In the genomic region with DNA sequence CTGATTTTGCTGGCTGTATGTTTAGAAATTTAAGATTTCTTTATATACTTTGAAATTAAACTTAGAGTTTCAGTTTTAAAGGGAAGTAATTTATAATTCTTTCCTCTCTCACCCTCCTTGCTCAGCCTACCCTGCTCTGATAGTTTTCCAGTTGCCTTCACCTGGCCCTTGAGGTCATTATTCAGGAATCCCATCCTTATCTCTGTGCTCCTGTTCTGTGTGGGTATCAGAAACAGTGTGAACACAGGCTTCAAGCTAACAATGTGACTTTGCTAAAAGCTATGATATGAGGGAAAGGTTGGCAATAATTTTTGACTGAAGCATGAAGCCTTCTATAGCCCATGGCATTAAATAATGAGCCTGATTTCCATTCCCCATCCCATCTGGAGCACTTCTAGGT, we compare ENCODE assay signal across 30 cellular contexts.
"Had no signal": no experiment of that assay in that cellular context is flagged by ENCODE, and none has a peak within 500 bp of the region (broad histone marks: within the 10 kb centered on the region; RNA-seq: fewer than 3 reads in every experiment).

No MANE protein-coding gene starts in this region.

- FAIRE-seq: islet of Langerhans had no signal

- H3K9me3 ChIP-seq: lower lobe of right lung, neutrophil, psoas muscle, stomach, testis, thyroid gland, transverse colon, upper lobe of left lung, vagina had no signal

- H3K9ac ChIP-seq: neural progenitor cell, parathyroid adenoma had no signal

- H3K4me1 ChIP-seq: lower lobe of right lung, neural progenitor cell, parathyroid adenoma, psoas muscle, stomach, testis, thyroid gland, transverse colon, upper lobe of left lung, vagina had no signal

- H3K9me3 Mint-ChIP-seq: immature natural killer cell; natural killer cell; neural progenitor cell; stimulated activated naive B cell treated with anti-CD40 and anti-IgM and Interleukin-4, amounts not matched to agents 10 μg/mL and 1 μg/mL and 100 μg/mL, for 72 hours had no signal

- H3K27ac Mint-ChIP-seq: immature natural killer cell; natural killer cell; neural progenitor cell; stimulated activated naive B cell treated with anti-CD40 and anti-IgM and Interleukin-4, amounts not matched to agents 10 μg/mL and 1 μg/mL and 100 μg/mL, for 72 hours had no signal

- H2AFZ ChIP-seq: neural progenitor cell, parathyroid adenoma had no signal

- H3K36me3 ChIP-seq: lower lobe of right lung, neural progenitor cell, neutrophil, stomach, thyroid gland, transverse colon, upper lobe of left lung, vagina had no signal

- H3K4me3 Mint-ChIP-seq: immature natural killer cell; mesothelial cell of epicardium; naive B cell; natural killer cell; nephron progenitor cell; neural progenitor cell; stimulated activated naive B cell treated with anti-CD40 and anti-IgM and Interleukin-4, amounts not matched to agents 10 μg/mL and 1 μg/mL and 100 μg/mL, for 72 hours had no signal

- H3K4me1 Mint-ChIP-seq: immature natural killer cell, naive B cell, nephron progenitor cell, neural progenitor cell had no signal

- H3K79me2 ChIP-seq: parathyroid adenoma had no signal

- H3K27me3 ChIP-seq: neural progenitor cell, neutrophil, stomach, testis, thyroid gland, transverse colon, upper lobe of left lung, vagina had no signal

- H3K4me3 ChIP-seq: lower lobe of right lung, neural progenitor cell, psoas muscle, skin epidermis, stomach, testis, thyroid gland, transverse colon, upper lobe of left lung, vagina had no signal

- DNase-seq: hypothalamus; immature natural killer cell; kidney; lower lobe of right lung; mammary epithelial cell; mesenchymal stem cell; naive B cell; natural killer cell; nephron progenitor cell; occipital lobe; psoas muscle; stimulated activated CD4-positive, alpha-beta T cell treated with anti-CD3 and anti-CD28 coated beads, Interleukin-12 subunit alpha, Interleukin-12 subunit beta, amount 100 ng/mL, for 4 hours; stimulated activated CD4-positive, alpha-beta T cell treated with anti-CD3 and anti-CD28 coated beads, Interleukin-15, amount 100 ng/mL, for 24 hours; stimulated activated CD4-positive, alpha-beta T cell treated with anti-CD3 and anti-CD28 coated beads, Interleukin-2, amount 100 ng/mL, for 24 hours; stimulated activated CD4-positive, alpha-beta T cell treated with anti-CD3 and anti-CD28 coated beads, Interleukin-4, amount 100 ng/mL, for 1 hour; stimulated activated naive B cell treated with anti-CD40 and anti-IgM and Interleukin-4, amounts not matched to agents 10 μg/mL and 1 μg/mL and 100 μg/mL, for 72 hours; stimulated activated naive CD8-positive, alpha-beta T cell treated with anti-CD3 and anti-CD28 coated beads, Interleukin-15, Interleukin-2, amounts not matched to agents 100 U/mL and 50 U/mL, for 24 hours; stomach; testis; thyroid gland; transverse colon; upper lobe of left lung had no signal

- H3K27me3 Mint-ChIP-seq: naive B cell; stimulated activated naive B cell treated with anti-CD40 and anti-IgM and Interleukin-4, amounts not matched to agents 10 μg/mL and 1 μg/mL and 100 μg/mL, for 72 hours had no signal

- H3K36me3 Mint-ChIP-seq: immature natural killer cell; naive B cell; natural killer cell; stimulated activated naive B cell treated with anti-CD40 and anti-IgM and Interleukin-4, amounts not matched to agents 10 μg/mL and 1 μg/mL and 100 μg/mL, for 72 hours had no signal

- ATAC-seq: lower lobe of right lung; natural killer cell; psoas muscle; sciatic nerve; stimulated activated naive B cell treated with anti-CD40 and anti-IgM and Interleukin-4, amounts not matched to agents 10 μg/mL and 1 μg/mL and 100 μg/mL, for 72 hours; stimulated activated naive CD8-positive, alpha-beta T cell treated with anti-CD3 and anti-CD28 coated beads, Interleukin-15, Interleukin-2, amounts not matched to agents 100 U/mL and 50 U/mL, for 24 hours had no signal

- H3K4me2 ChIP-seq: neural progenitor cell had no signal

- H3K27ac ChIP-seq: lower lobe of right lung, neural progenitor cell, neutrophil, parathyroid adenoma, psoas muscle, skin epidermis, stomach, testis, thyroid gland, transverse colon, upper lobe of left lung, vagina had no signal
